In the genomic region with DNA sequence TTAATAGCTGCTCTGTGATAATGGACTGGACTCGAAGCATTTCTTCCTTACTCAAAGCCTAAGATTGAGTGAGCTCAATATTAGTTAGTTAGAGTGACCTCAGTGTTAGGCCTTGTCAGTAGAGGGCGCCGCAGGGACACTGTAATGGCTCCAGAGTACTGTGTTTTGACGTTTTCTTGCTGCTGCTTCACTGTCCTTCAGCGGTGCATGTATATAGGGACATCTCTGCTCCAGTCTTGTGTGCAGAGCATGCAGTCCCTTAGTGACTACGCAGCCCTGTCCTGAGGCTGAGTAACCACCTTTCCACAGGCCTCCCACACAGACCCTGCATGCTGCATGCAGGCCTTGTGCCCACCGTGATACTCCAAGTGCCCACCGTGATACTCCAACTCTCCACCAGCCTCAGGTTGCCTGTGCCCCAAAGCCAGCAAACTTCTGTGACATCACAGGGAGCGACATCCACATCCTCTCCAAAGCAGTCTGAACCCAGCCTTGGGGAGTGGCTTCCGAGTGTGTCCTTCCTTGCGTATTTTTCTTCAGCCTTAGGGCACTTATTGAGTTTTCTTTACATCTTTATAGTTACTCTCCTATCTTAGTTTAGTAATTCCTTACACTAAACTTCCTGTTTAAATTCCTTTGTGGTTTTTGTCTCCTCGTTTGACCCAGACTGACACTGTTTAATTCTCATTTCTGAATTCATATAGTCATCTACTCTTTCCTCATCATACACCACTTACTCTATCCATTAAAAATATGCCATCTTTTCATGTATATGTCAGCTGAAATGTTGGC, we compare ENCODE assay signal across 7 cellular contexts.
DNase-seq lines count a peak whose midpoint lies in the region; ATAC-seq, FAIRE-seq and TF ChIP-seq lines count a peak whose summit lies in the region.

No MANE protein-coding gene starts in this region.

- H3K36me3 ChIP-seq in upper lobe of left lung: no peaks in the 10 kb centered on the region

- no peak overlapping the region for H3K4me3 Mint-ChIP-seq in natural killer cell

- no peaks in the 10 kb centered on the region for H3K27me3 Mint-ChIP-seq in natural killer cell (ENCODE audit: low read depth in 2 of 2)

- ATAC-seq in HG03469 (IDR thresholded peaks at IDR 0.05; ENCODE audit: unreplicated experiment): peak; percentile 62
- peak; percentile 93 to 96 (median 95) for ATAC-seq in natural killer cell
- peak; percentile 77 to 83 for ATAC-seq in upper lobe of left lung (ENCODE audit: low FRiP score in 2 of 2)

- intact Hi-C loops in natural killer cell (cut with micrococcal nuclease): loop anchor here (2.0 to 5.0 kb wide), 3 partner anchors 16 to 790 kb away; no protein-coding TSS in a partner anchor

- H3K27ac Mint-ChIP-seq in natural killer cell: peak overlapping the region in 1 of 2 donors; percentile 37

- no peaks in the 10 kb centered on the region for H3K27me3 ChIP-seq in upper lobe of left lung

- 50 to 58% methylated on average over 12 of the region's 12 CpGs for WGBS in upper lobe of left lung, 2 donors

- peaks cover 50 to 51% of the 10 kb centered on the region in 2 donors for H3K4me1 Mint-ChIP-seq in natural killer cell

- H3K4me3 ChIP-seq in upper lobe of left lung: no peak overlapping the region

- no peaks in the 10 kb centered on the region for H3K9me3 Mint-ChIP-seq in natural killer cell

- FAIRE-seq in GM12891 (lab: Jason Lieb, UNC): peak; percentile 93

- TF ChIP-seq POLR2A in GM12891 (IDR thresholded peaks at IDR 0.05; ENCODE audit: low read depth, low read length): no peak
- no peak for TF ChIP-seq POLR2A in erythroblast (IDR thresholded peaks at IDR 0.05; ENCODE audit: low read length)
- no peak for TF ChIP-seq POLR2A in upper lobe of left lung (IDR thresholded peaks at IDR 0.05)

- TF ChIP-seq CTCF in natural killer cell (IDR thresholded peaks at IDR 0.05) (peak; percentile 74), upper lobe of left lung (IDR thresholded peaks at IDR 0.05) (peak; percentile 23 to 67 (median 44))

- TF ChIP-seq EP300 in upper lobe of left lung (IDR thresholded peaks at IDR 0.05): no peak

- H3K9me3 ChIP-seq in upper lobe of left lung: no peaks in the 10 kb centered on the region

- no peaks in the 10 kb centered on the region for H3K36me3 Mint-ChIP-seq in natural killer cell

- H3K27ac ChIP-seq in upper lobe of left lung: peak overlapping the region in 1 of 4 donors; percentile 16

- peaks cover 12 to 22% (median 18%) of the 10 kb centered on the region in 4 donors for H3K4me1 ChIP-seq in upper lobe of left lung

- DNase-seq in GM12891 (ENCODE audit: insufficient read length, low spot score) (peak; percentile 20), NCI-H526 treated with DMSO at 0.1 percent for 48 hours (lab: John Stamatoyannopoulos, UW) (peak; percentile 39), erythroblast (lab: John Stamatoyannopoulos, UW) (peak; percentile 60 to 77), natural killer cell (peak; percentile 65), upper lobe of left lung (peak in 1 of 2 donors; percentile 81)
- DNase-seq in activated CD4-positive, alpha-beta T cell treated with anti-CD3 and anti-CD28 coated beads, Interleukin-2, amount 50 U/mL, for 1 hour: peak; percentile 42

TF ChIP-seq in GM12891, 5 proteins besides CTCF, POLR2A, EP300 and RAD21:
- no peak for TF ChIP-seq TAF1 (IDR thresholded peaks at IDR 0.05; ENCODE audit: low read depth, low read length)
- TF ChIP-seq SPI1 (IDR thresholded peaks at IDR 0.05; ENCODE audit: low read depth, low read length): no peak
- no peak for TF ChIP-seq POU2F2 (IDR thresholded peaks at IDR 0.05; ENCODE audit: low read depth, low read length)
- no peak for TF ChIP-seq POLR2AphosphoS5 (IDR thresholded peaks at IDR 0.05; ENCODE audit: low read depth, low read length)
- TF ChIP-seq PAX5 (IDR thresholded peaks at IDR 0.05; ENCODE audit: insufficient read depth, low read length, severe bottlenecking): no peak
